22 cellular contexts compared by ENCODE assay signal in genomic region chr20:34004227-34004626, GRCh38. TPM values are rescaled to one million over a fixed set of nuclear protein-coding genes. Genes with fewer than 3 reads are reported as not detected.
DNase-seq lines count a peak whose midpoint lies in the region; ATAC-seq and TF ChIP-seq lines count a peak whose summit lies in the region.
"Had no signal": no experiment of that assay in that cellular context is flagged by ENCODE, and none has a peak within 500 bp of the region (broad histone marks: within the 10 kb centered on the region; RNA-seq: fewer than 3 reads in every experiment).

No MANE protein-coding gene starts in this region.

- H3K4ac ChIP-seq in IMR-90 (ENCODE audit: low read depth, low read length), result 0 out of 2 replicates have a peak overlapping the region, but pooled peaks have one; percentile 29

- peaks cover 33% of the 10 kb centered on the region for H3K9me1 ChIP-seq in IMR-90 (ENCODE audit: insufficient read depth, low read length)

- POLR2A ChIA-PET in CD8-positive, alpha-beta memory T cell (lab: Charles Lee), result interaction anchor here (0.5 kb wide), 1 partner anchor 1924 kb away, joined by 9 read pairs; no protein-coding TSS in a partner anchor
- POLR2A ChIA-PET in IMR-90 (lab: Charles Lee; ENCODE audit: unreplicated experiment), result no interaction called here

- H4K20me1 ChIP-seq in IMR-90 (ENCODE audit: insufficient read depth, low read length), result peaks cover 89% of the 10 kb centered on the region

- no peak overlapping the region for H2BK5ac ChIP-seq in IMR-90 (ENCODE audit: low read depth, low read length, poor library complexity, severe bottlenecking)

- peak overlapping the region; percentile 38; the same call in 1 of the 2 replicates for H3K23ac ChIP-seq in IMR-90 (ENCODE audit: low read depth, low read length)

- no peak overlapping the region for H3K27ac ChIP-seq in CD8-positive, alpha-beta memory T cell (ENCODE audit: low read depth, low read length)
- no peak overlapping the region for H3K27ac ChIP-seq in IMR-90 (ENCODE audit: insufficient read depth, low read length)
- H3K27ac ChIP-seq in ascending aorta, result no peak overlapping the region
- H3K27ac ChIP-seq: KMS-11, PC-9 had no signal

- in situ Hi-C loops in IMR-90 (cut with MboI; ENCODE audit: low sequenced_read_pairs), result no loop called here

- H3K56ac ChIP-seq in IMR-90 (ENCODE audit: extremely low read depth, insufficient read depth, low read length), result no peak overlapping the region

- no peaks in the 10 kb centered on the region for H3K9me3 Mint-ChIP-seq in CD8-positive, alpha-beta memory T cell
- H3K9me3 Mint-ChIP-seq: T-cell had no signal

- intact Hi-C loops in IMR-90 (cut with micrococcal nuclease) (no loop called here), ascending aorta (cut with DNase I) (no loop called here)

- peak overlapping the region in 4 of 8 donors; percentile 18 to 78 (median 36) for H3K27ac Mint-ChIP-seq in CD8-positive, alpha-beta memory T cell

- no peak overlapping the region for H2AK5ac ChIP-seq in IMR-90 (ENCODE audit: low read depth, low read length)

- no peak overlapping the region for H3K4me2 ChIP-seq in IMR-90 (ENCODE audit: low read depth, low read length)
- H3K4me2 ChIP-seq: KMS-11, PC-9 had no signal

- WGBS in IMR-90 (ENCODE audit: extremely low coverage in 2 of 2, insufficient read length in 1 of 2), 2 experiments, result no CpG with 5 or more reads among the region's 2 CpGs

- peak overlapping the region in 4 of 7 donors; percentile 3 to 32 (median 20) for H3K4me3 Mint-ChIP-seq in CD8-positive, alpha-beta memory T cell
- H3K4me3 Mint-ChIP-seq: CD14-positive monocyte had no signal

- peaks cover 59% of the 10 kb centered on the region for H3K4me1 ChIP-seq in CD8-positive, alpha-beta memory T cell (ENCODE audit: insufficient read depth, low read length)
- peaks cover 22% of the 10 kb centered on the region for H3K4me1 ChIP-seq in IMR-90 (ENCODE audit: control insufficient read depth, insufficient read depth, low read length)
- peaks cover 4 to 18% of the 10 kb centered on the region in 2 donors for H3K4me1 ChIP-seq in ascending aorta

- no peak overlapping the region for H3K14ac ChIP-seq in IMR-90 (replicated peaks; ENCODE audit: low read depth, low read length)

- TF ChIP-seq POLR2A in IMR-90 (IDR thresholded peaks at IDR 0.05; ENCODE audit: low read depth, low read length) (no peak), erythroblast (IDR thresholded peaks at IDR 0.05; ENCODE audit: low read length) (no peak)

- CTCF ChIA-PET in CD8-positive, alpha-beta memory T cell (lab: Charles Lee), result no interaction called here
- CTCF ChIA-PET in IMR-90 (lab: Yijun Ruan, JAX), result no interaction called here

- TF ChIP-seq RAD21 in IMR-90 (IDR thresholded peaks at IDR 0.05; ENCODE audit: low read length), result no peak

- dilution Hi-C loops in IMR-90 (cut with HindIII; ENCODE audit: low sequenced_read_pairs, unreplicated experiment), result no loop called here

- H2AFZ ChIP-seq in IMR-90 (replicated peaks; ENCODE audit: low read length, poor library complexity), result no peak overlapping the region
- H2AFZ ChIP-seq: PC-9 had no signal

- H4K91ac ChIP-seq in IMR-90 (ENCODE audit: insufficient read depth, low read depth, low read length), result no peak overlapping the region

- no peak overlapping the region for H2AK9ac ChIP-seq in IMR-90 (replicated peaks; ENCODE audit: low read depth, low read length, poor library complexity)

- H3K79me1 ChIP-seq in IMR-90 (ENCODE audit: low read depth in 1 of 2, low read length in 2 of 2), result peaks cover 26 to 80% of the 10 kb centered on the region in 2 experiments

- H2BK20ac ChIP-seq in IMR-90 (ENCODE audit: low read depth, low read length), result no peak overlapping the region

- no peaks in the 10 kb centered on the region for H3K27me3 ChIP-seq in CD8-positive, alpha-beta memory T cell (ENCODE audit: insufficient read depth, low read length, poor library complexity, severe bottlenecking)
- H3K27me3 ChIP-seq in IMR-90 (ENCODE audit: control insufficient read depth, insufficient read depth, low read length), result no peaks in the 10 kb centered on the region
- no peaks in the 10 kb centered on the region for H3K27me3 ChIP-seq in ascending aorta

- no peak for DNase-seq in CD8-positive, alpha-beta memory T cell
- no peak for DNase-seq in IMR-90
- peak; percentile 23 to 62 for DNase-seq in erythroblast (lab: John Stamatoyannopoulos, UW)
- no peak for DNase-seq in occipital lobe (lab: John Stamatoyannopoulos, UW)
- DNase-seq in stimulated activated CD4-positive, alpha-beta T cell treated with anti-CD3 and anti-CD28 coated beads, Interleukin-15, amount 100 ng/mL, for 24 hours, result no peak
- no peak for DNase-seq in ascending aorta (ENCODE audit: low spot score in 2 of 2)
- DNase-seq: COR-L47; DMS53; H7; MM.1S; NCI-H2029; NCI-H446; NCI-H526; NCI-H82; NK-92 treated with Interleukin-12 subunit alpha and Interleukin-12 subunit beta, amount 100 ng/mL, for 24 hours; PC-9; Right ventricle myocardium superior; RPMI8226; T-cell had no signal

- no peak overlapping the region for H3K18ac ChIP-seq in IMR-90 (ENCODE audit: low read depth, low read length)

- no peaks in the 10 kb centered on the region for H3K9me3 ChIP-seq in CD8-positive, alpha-beta memory T cell (ENCODE audit: low read length)
- H3K9me3 ChIP-seq in IMR-90 (ENCODE audit: control insufficient read depth, insufficient read depth, low read length), result no peaks in the 10 kb centered on the region
- H3K9me3 ChIP-seq in ascending aorta, result no peaks in the 10 kb centered on the region

- no peaks in the 10 kb centered on the region for H3K27me3 Mint-ChIP-seq in CD8-positive, alpha-beta memory T cell
- H3K27me3 Mint-ChIP-seq: T-cell had no signal

- no peak for ATAC-seq in IMR-90 (ENCODE audit: low read depth)
- no peak for ATAC-seq in HG03520 (IDR thresholded peaks at IDR 0.05; ENCODE audit: unreplicated experiment)
- ATAC-seq: T-cell had no signal

- no peak overlapping the region for H4K8ac ChIP-seq in IMR-90 (ENCODE audit: low read depth in 2 of 2, low read length in 2 of 2)

- H3K4me1 Mint-ChIP-seq in CD8-positive, alpha-beta memory T cell, result peaks cover 84 to 96% (median 94%) of the 10 kb centered on the region in 3 donors

- H4K5ac ChIP-seq in IMR-90 (ENCODE audit: low read depth, low read length), result no peak overlapping the region

- H3K36me3 ChIP-seq in CD8-positive, alpha-beta memory T cell (ENCODE audit: insufficient read depth, low read length), result no peaks in the 10 kb centered on the region
- H3K36me3 ChIP-seq in IMR-90 (ENCODE audit: control insufficient read depth, insufficient read depth, low read length), result peaks cover 3% of the 10 kb centered on the region
- H3K36me3 ChIP-seq in ascending aorta, result no peaks in the 10 kb centered on the region

- TF ChIP-seq CTCF in IMR-90 (conservative IDR thresholded peaks at IDR 0.05; ENCODE audit: low read depth, low read length) (no peak), ascending aorta (IDR thresholded peaks at IDR 0.05) (no peak)

- no peak overlapping the region for H2BK120ac ChIP-seq in IMR-90 (ENCODE audit: low read depth, low read length)

- no peak overlapping the region for H2BK15ac ChIP-seq in IMR-90 (ENCODE audit: low read depth, low read length)

- BruUV-seq in IMR-90 (replicated peaks; lab: Mats Ljungman, UMichigan), result no TSS peak

- H3K36me3 Mint-ChIP-seq in CD8-positive, alpha-beta memory T cell, result peaks cover 0 to 32% (median 10%) of the 10 kb centered on the region in 3 donors

- no peak overlapping the region for H3K4me3 ChIP-seq in CD8-positive, alpha-beta memory T cell (ENCODE audit: low read length)
- H3K4me3 ChIP-seq in IMR-90 (ENCODE audit: insufficient read depth, low read depth, low read length), result no peak overlapping the region
- no peak overlapping the region for H3K4me3 ChIP-seq in ascending aorta
- H3K4me3 ChIP-seq: PC-9 had no signal

- no peak overlapping the region for H3K9ac ChIP-seq in IMR-90 (ENCODE audit: low read depth, low read length)
- H3K9ac ChIP-seq: KMS-11 had no signal

TF ChIP-seq in IMR-90, 13 proteins besides CTCF, POLR2A, EP300 and RAD21:
- no peak for TF ChIP-seq BHLHE40 (IDR thresholded peaks at IDR 0.05; ENCODE audit: low read depth, low read length)
- TF ChIP-seq MAZ (IDR thresholded peaks at IDR 0.05; ENCODE audit: borderline replicate concordance, low read depth, low read length), result no peak
- no peak for TF ChIP-seq RCOR1 (IDR thresholded peaks at IDR 0.05; ENCODE audit: insufficient replicate concordance, low read length)
- TF ChIP-seq NFE2L2 (IDR thresholded peaks at IDR 0.05; ENCODE audit: low read depth, low read length), result no peak
- TF ChIP-seq CHD1 (IDR thresholded peaks at IDR 0.05; ENCODE audit: low read depth, low read length), result no peak
- no peak for TF ChIP-seq MAFK (IDR thresholded peaks at IDR 0.05; ENCODE audit: low read depth, low read length)
- TF ChIP-seq SMC3 (IDR thresholded peaks at IDR 0.05; ENCODE audit: low read depth, low read length), result no peak
- no peak for TF ChIP-seq CEBPB (IDR thresholded peaks at IDR 0.05; ENCODE audit: low read depth, low read length)
- TF ChIP-seq ELK1 (IDR thresholded peaks at IDR 0.05; ENCODE audit: borderline replicate concordance, low read depth, low read length), result no peak
- no peak for TF ChIP-seq MXI1 (IDR thresholded peaks at IDR 0.05; ENCODE audit: borderline replicate concordance, low read depth, low read length)

RNA-seq across cellular contexts. Expression of gene RALY, which starts 10.5 kb away (rescaled TPM):
- total RNA-seq in CD8-positive, alpha-beta memory T cell, result 100 to 1,000 TPM; 159 to 160 TPM
- 230 TPM for polyA plus RNA-seq in CD8-positive, alpha-beta memory T cell
- total RNA-seq in IMR-90 (2012; rRNA removed) (45.8 and 46.2 TPM in 2 replicates), occipital lobe (56.8 TPM), ascending aorta (78.5 TPM)
- polyA plus RNA-seq in IMR-90 (2012; rRNA removed), result 115 and 123 TPM in 2 replicates
- polyA plus RNA-seq in IMR-90 (2012; cell fraction: cytosol; rRNA removed), result 145 and 250 TPM in 2 replicates
- polyA plus RNA-seq in IMR-90 (2012; cell fraction: nucleus; rRNA removed; ENCODE audit: low replicate concordance), result 72.9 and 111 TPM in 2 replicates

Comparison
In these comparisons a context has a peak if more than half of its experiments do, and no peak if none do; other contexts are left out.
1. DNase-seq: peak in erythroblast (2 of 2); none in CD8-positive, alpha-beta memory T cell (0 of 5), IMR-90 (single experiment), occipital lobe (single experiment), stimulated activated CD4-positive, alpha-beta T cell treated with anti-CD3 and anti-CD28 coated beads, Interleukin-15, amount 100 ng/mL, for 24 hours (single experiment) and ascending aorta (0 of 2).